Comparison of ENCODE assay signal across 1 cellular context in genomic region chr7:151735186-151735853, GRCh38.
TF ChIP-seq lines count a peak whose summit lies in the region.

No MANE protein-coding gene starts in this region.

TF ChIP-seq in HepG2, 621 proteins besides CTCF, POLR2A, EP300 and RAD21 (continued from another document):
- TF ChIP-seq PRDM10 (CRISPR knock-in tag; IDR thresholded peaks at IDR 0.05; ENCODE audit: low read depth), result no peak
- TF ChIP-seq KDM5B (CRISPR knock-in tag; IDR thresholded peaks at IDR 0.05; ENCODE audit: borderline replicate concordance), result no peak
- no peak for TF ChIP-seq GPN1 (CRISPR knock-in tag; IDR thresholded peaks at IDR 0.05; ENCODE audit: borderline replicate concordance)
- TF ChIP-seq ATAD3A (CRISPR knock-in tag; IDR thresholded peaks at IDR 0.05), result no peak
- TF ChIP-seq FOSL2 (CRISPR knock-in tag; IDR thresholded peaks at IDR 0.05), result no peak
- no peak for TF ChIP-seq RBFOX2 (IDR thresholded peaks at IDR 0.05; ENCODE audit: low read depth, low read length)
- TF ChIP-seq TGIF2 (CRISPR knock-in tag; IDR thresholded peaks at IDR 0.05), result no peak
- no peak for TF ChIP-seq ZMYM4 (CRISPR knock-in tag; IDR thresholded peaks at IDR 0.05)
